In genomic region chr22:37951305-37951704, GRCh38 we compare ENCODE assay signal across 18 cellular contexts. TPM values are rescaled to one million over a fixed set of nuclear protein-coding genes. Genes with fewer than 3 reads are reported as not detected.
A peak's percentile ranks its signal among the peaks of the same experiment; 100 is the strongest.
DNase-seq lines count a peak whose midpoint lies in the region; ATAC-seq and TF ChIP-seq lines count a peak whose summit lies in the region.
"Had no signal": no experiment of that assay in that cellular context is flagged by ENCODE, and none has a peak within 500 bp of the region (broad histone marks: within the 10 kb centered on the region; RNA-seq: fewer than 3 reads in every experiment).

No MANE protein-coding gene starts in this region.

- H2AK5ac ChIP-seq in mesenchymal stem cell (ENCODE audit: low read length, severe bottlenecking): no peak overlapping the region

- H3K14ac ChIP-seq in mesenchymal stem cell (ENCODE audit: low read length in 2 of 2): no peak overlapping the region

- no peak overlapping the region for H3K18ac ChIP-seq in mesenchymal stem cell (ENCODE audit: low read depth in 1 of 2, low read length in 2 of 2)

- no peak overlapping the region for H2BK120ac ChIP-seq in mesenchymal stem cell (ENCODE audit: low read depth, low read length)

- H3K27me3 ChIP-seq in BE2C (no peaks in the 10 kb centered on the region), mesenchymal stem cell (ENCODE audit: control insufficient read depth in 1 of 2, insufficient read depth in 1 of 2, low read length in 2 of 2) (no peaks in the 10 kb centered on the region)

- no peak overlapping the region for H2BK15ac ChIP-seq in mesenchymal stem cell (ENCODE audit: low read depth, poor library complexity, severe bottlenecking)

- H4K8ac ChIP-seq in mesenchymal stem cell (ENCODE audit: low read length): no peak overlapping the region

- H3K36me3 Mint-ChIP-seq in HFFc6 (ENCODE audit: low read depth): peaks cover 8% of the 10 kb centered on the region
- no peaks in the 10 kb centered on the region for H3K36me3 Mint-ChIP-seq in WTC11
- H3K36me3 Mint-ChIP-seq in effector memory CD8-positive, alpha-beta T cell (ENCODE audit: insufficient read depth): peaks cover 11% of the 10 kb centered on the region

- no peak overlapping the region for H3K23ac ChIP-seq in mesenchymal stem cell (ENCODE audit: low read length in 2 of 2)

- H3K4me3 Mint-ChIP-seq in HFFc6: no peak overlapping the region
- H3K4me3 Mint-ChIP-seq in WTC11: no peak overlapping the region
- H3K4me3 Mint-ChIP-seq in effector memory CD8-positive, alpha-beta T cell: no peak overlapping the region

- no peak overlapping the region for H3K9ac ChIP-seq in mesenchymal stem cell (ENCODE audit: low read length)
- H3K9ac ChIP-seq: BLaER1 had no signal

- POLR2A ChIA-PET in WTC11 (lab: Charles Lee): no interaction called here

- no peak overlapping the region for H4K91ac ChIP-seq in mesenchymal stem cell (ENCODE audit: low read length)

- 0 out of 2 replicates have a peak, but pooled peaks have one; percentile 2 for TF ChIP-seq CTCF in BE2C (IDR thresholded peaks at IDR 0.05; ENCODE audit: low read depth, low read length)
- 0 out of 2 replicates have a peak, but pooled peaks have one; percentile 22 for TF ChIP-seq CTCF in HFFc6 (IDR thresholded peaks at IDR 0.05)
- no peak for TF ChIP-seq CTCF in WTC11 (IDR thresholded peaks at IDR 0.05)

- H3K27ac Mint-ChIP-seq in HFFc6 (peak overlapping the region; percentile 42; the same call in 1 of the 2 replicates), WTC11 (peak overlapping the region; percentile 74)
- no peak overlapping the region for H3K27ac Mint-ChIP-seq in effector memory CD8-positive, alpha-beta T cell

- H3K9me3 Mint-ChIP-seq in HFFc6: no peaks in the 10 kb centered on the region
- H3K9me3 Mint-ChIP-seq in WTC11: no peaks in the 10 kb centered on the region
- no peaks in the 10 kb centered on the region for H3K9me3 Mint-ChIP-seq in effector memory CD8-positive, alpha-beta T cell

- peaks cover 5% of the 10 kb centered on the region for H3K79me1 ChIP-seq in mesenchymal stem cell (replicated peaks; ENCODE audit: low read length, poor library complexity, severe bottlenecking)

- H3K4ac ChIP-seq in mesenchymal stem cell (ENCODE audit: low read depth in 1 of 2, low read length in 2 of 2): no peak overlapping the region

- WGBS in mesenchymal stem cell: 61% methylated on average over 6 of the region's 8 CpGs

- CTCF ChIA-PET in WTC11 (lab: Charles Lee): interaction anchor here (0.6 to 3.6 kb wide), 3 partner anchors 17 to 308 kb away, joined by 3 to 23 read pairs (median 4); no protein-coding TSS in a partner anchor

- no peaks in the 10 kb centered on the region for H3K36me3 ChIP-seq in BE2C
- peaks cover 0 to 2% of the 10 kb centered on the region in 2 experiments for H3K36me3 ChIP-seq in mesenchymal stem cell (ENCODE audit: control insufficient read depth in 1 of 2, insufficient read depth in 2 of 2, low read depth in 1 of 2, low read length in 2 of 2)

- H3K4me1 Mint-ChIP-seq in HFFc6 (ENCODE audit: low read depth) (peaks cover 28% of the 10 kb centered on the region), WTC11 (peaks cover 24% of the 10 kb centered on the region)
- peaks cover 18 to 24% of the 10 kb centered on the region in 2 donors for H3K4me1 Mint-ChIP-seq in effector memory CD8-positive, alpha-beta T cell (ENCODE audit: low read depth in 2 of 2)

- no peak overlapping the region for H3K27ac ChIP-seq in mesenchymal stem cell (ENCODE audit: low read length, poor library complexity, severe bottlenecking)
- H3K27ac ChIP-seq: BLaER1, psoas muscle, VCaP had no signal

- H2AFZ ChIP-seq in mesenchymal stem cell (ENCODE audit: low read depth, low read length): no peak overlapping the region

- H3K9me3 ChIP-seq in BE2C: no peaks in the 10 kb centered on the region
- H3K9me3 ChIP-seq in mesenchymal stem cell (ENCODE audit: control insufficient read depth, low read length): no peaks in the 10 kb centered on the region
- H3K9me3 ChIP-seq: BLaER1, mucosa of descending colon, psoas muscle had no signal

- no peak overlapping the region for H2BK12ac ChIP-seq in mesenchymal stem cell (ENCODE audit: low read length in 2 of 2)

- peaks cover 2% of the 10 kb centered on the region; the same call in 1 of the 2 replicates for H3K27me3 Mint-ChIP-seq in HFFc6 (ENCODE audit: insufficient read depth)
- H3K27me3 Mint-ChIP-seq in WTC11 (ENCODE audit: low read depth): peaks cover 16% of the 10 kb centered on the region
- H3K27me3 Mint-ChIP-seq in effector memory CD8-positive, alpha-beta T cell: peaks cover 11% of the 10 kb centered on the region in 2 donors

- no peaks in the 10 kb centered on the region for H3K4me1 ChIP-seq in BE2C
- peaks cover 11% of the 10 kb centered on the region for H3K4me1 ChIP-seq in mesenchymal stem cell (ENCODE audit: control insufficient read depth, insufficient read depth, low read depth, low read length)

- H3K4me3 ChIP-seq in BE2C (ENCODE audit: low read depth, low read length) (no peak overlapping the region), mesenchymal stem cell (ENCODE audit: insufficient read depth in 1 of 2, low read depth in 1 of 2, low read length in 2 of 2) (no peak overlapping the region)
- H3K4me3 ChIP-seq: BLaER1, mucosa of descending colon, psoas muscle had no signal

- H2BK5ac ChIP-seq in mesenchymal stem cell (ENCODE audit: low read depth, low read length, poor library complexity, severe bottlenecking): no peak overlapping the region

- ATAC-seq in WTC11: no peak; the same call in 1 of the 2 replicates
- ATAC-seq in effector memory CD8-positive, alpha-beta T cell (replicated peaks): no peak
- ATAC-seq: mucosa of descending colon, psoas muscle had no signal

- DNase-seq in BE2C (no peak), HFFc6 (no peak), WTC11 (ENCODE audit: low spot score) (peak; percentile 37), mesenchymal stem cell (peak; percentile 31), putamen (ENCODE audit: low spot score) (no peak), HuH-7.5 (ENCODE audit: low spot score) (no peak)
- DNase-seq in activated CD8-positive, alpha-beta memory T cell treated with anti-CD3 and anti-CD28 coated beads, Interleukin-2, amount 50 U/mL, for 48 hours: no peak
- no peak for DNase-seq in effector memory CD8-positive, alpha-beta T cell
- DNase-seq: activated naive CD4-positive, alpha-beta T cell; GDM1; mucosa of descending colon; NCI-H446; psoas muscle had no signal

- no peak overlapping the region for H3K4me2 ChIP-seq in mesenchymal stem cell (ENCODE audit: low read length, poor library complexity, severe bottlenecking)
- H3K4me2 ChIP-seq: BLaER1 had no signal

TF ChIP-seq in WTC11, 78 proteins besides CTCF, POLR2A, EP300 and RAD21:
- TF ChIP-seq SMAD4 (CRISPR knock-in tag; IDR thresholded peaks at IDR 0.05) (no peak), NFATC4 (CRISPR knock-in tag; IDR thresholded peaks at IDR 0.05) (no peak), ATF2 (CRISPR knock-in tag; IDR thresholded peaks at IDR 0.05; ENCODE audit: borderline replicate concordance, low read depth) (no peak), FOXP1 (CRISPR knock-in tag; IDR thresholded peaks at IDR 0.05; ENCODE audit: borderline replicate concordance) (no peak), ZNF423 (CRISPR knock-in tag; IDR thresholded peaks at IDR 0.05) (no peak), CREB1 (CRISPR knock-in tag; IDR thresholded peaks at IDR 0.05) (no peak), ZBTB21 (CRISPR knock-in tag; IDR thresholded peaks at IDR 0.05; ENCODE audit: borderline replicate concordance) (no peak), ZNF671 (CRISPR knock-in tag; IDR thresholded peaks at IDR 0.05) (no peak)

RNA-seq across cellular contexts. Expression of gene C22orf23, which starts 2.1 kb away (rescaled TPM):
- 7.9 TPM for polyA plus RNA-seq in BE2C (2012; ENCODE audit: insufficient read depth, insufficient read length, low read depth)
- under 1 TPM; 0.43 to 0.73 (median 0.54) TPM for total RNA-seq in HFFc6 (2021; fragmentation: NEBNext Ultra II Directional; extraction: Animal tissue kit (Norgen Biotek cat#: 25700))
- 0.16 to 0.96 TPM (median 0.72 TPM) in 3 replicates for total RNA-seq in WTC11 (2021)
- polyA plus RNA-seq in mesenchymal stem cell (2013, experiment 1 of 2): 0.17 TPM
- polyA plus RNA-seq in mesenchymal stem cell (2013, experiment 2 of 2): 0.27 TPM
- total RNA-seq: MCF 10A, mucosa of descending colon had no signal
- polyA plus RNA-seq: keratinocyte had no signal

RNA-seq across cellular contexts. Expression of gene POLR2F, which starts 2.2 kb away (rescaled TPM):
- 288 TPM for polyA plus RNA-seq in BE2C (2012; ENCODE audit: insufficient read depth, insufficient read length, low read depth)
- 100 to 1,000 TPM in 4 of 6 experiments, 10 to 100 TPM in 2; 91.6 to 130 (median 107) TPM for total RNA-seq in HFFc6 (2021; fragmentation: NEBNext Ultra II Directional; extraction: Animal tissue kit (Norgen Biotek cat#: 25700))
- 128 to 138 TPM (median 132 TPM) in 3 replicates for total RNA-seq in WTC11 (2021)
- 88.8 TPM for polyA plus RNA-seq in mesenchymal stem cell (2013, experiment 1 of 2)
- 95.4 TPM for polyA plus RNA-seq in mesenchymal stem cell (2013, experiment 2 of 2)

RNA-seq across cellular contexts. Expression of gene SOX10, which starts 33.0 kb away (rescaled TPM):
- polyA plus RNA-seq in BE2C (2012; ENCODE audit: insufficient read depth, insufficient read length, low read depth): 0.31 TPM
- total RNA-seq in HFFc6 (2021; fragmentation: NEBNext Ultra II Directional; extraction: Animal tissue kit (Norgen Biotek cat#: 25700)): not detected
- 2.7 to 3.6 TPM (median 3.0 TPM) in 3 replicates for total RNA-seq in WTC11 (2021)
- not detected for polyA plus RNA-seq in mesenchymal stem cell (2013, experiment 1 of 2)
- not detected for polyA plus RNA-seq in mesenchymal stem cell (2013, experiment 2 of 2)
- total RNA-seq: glomerular endothelial cell, MCF 10A had no signal
- polyA plus RNA-seq: keratinocyte had no signal

RNA-seq across cellular contexts. Expression of gene MICALL1, which starts 45.2 kb away (rescaled TPM):
- polyA plus RNA-seq in BE2C (2012; ENCODE audit: insufficient read depth, insufficient read length, low read depth): 30.9 TPM
- 10 to 100 TPM; 37.7 to 46.5 (median 40.5) TPM for total RNA-seq in HFFc6 (2021; fragmentation: NEBNext Ultra II Directional; extraction: Animal tissue kit (Norgen Biotek cat#: 25700))
- total RNA-seq in WTC11 (2021): 34.1 to 47.2 TPM (median 38.6 TPM) in 3 replicates
- 19.9 TPM for polyA plus RNA-seq in mesenchymal stem cell (2013, experiment 1 of 2)
- polyA plus RNA-seq in mesenchymal stem cell (2013, experiment 2 of 2): 19.0 TPM

Comparison
In these comparisons a context has a peak if more than half of its experiments do, and no peak if none do; other contexts are left out.
1. DNase-seq: peak in WTC11 (single experiment) and mesenchymal stem cell (single experiment); none in BE2C (single experiment), HFFc6 (single experiment), putamen (single experiment), activated CD8-positive, alpha-beta memory T cell treated with anti-CD3 and anti-CD28 coated beads, Interleukin-2, amount 50 U/mL, for 48 hours (single experiment), effector memory CD8-positive, alpha-beta T cell (0 of 3) and HuH-7.5 (single experiment).
2. H3K27ac Mint-ChIP-seq: peak in HFFc6 (single experiment) and WTC11 (single experiment); none in effector memory CD8-positive, alpha-beta T cell (0 of 2).